In the genomic region with DNA sequence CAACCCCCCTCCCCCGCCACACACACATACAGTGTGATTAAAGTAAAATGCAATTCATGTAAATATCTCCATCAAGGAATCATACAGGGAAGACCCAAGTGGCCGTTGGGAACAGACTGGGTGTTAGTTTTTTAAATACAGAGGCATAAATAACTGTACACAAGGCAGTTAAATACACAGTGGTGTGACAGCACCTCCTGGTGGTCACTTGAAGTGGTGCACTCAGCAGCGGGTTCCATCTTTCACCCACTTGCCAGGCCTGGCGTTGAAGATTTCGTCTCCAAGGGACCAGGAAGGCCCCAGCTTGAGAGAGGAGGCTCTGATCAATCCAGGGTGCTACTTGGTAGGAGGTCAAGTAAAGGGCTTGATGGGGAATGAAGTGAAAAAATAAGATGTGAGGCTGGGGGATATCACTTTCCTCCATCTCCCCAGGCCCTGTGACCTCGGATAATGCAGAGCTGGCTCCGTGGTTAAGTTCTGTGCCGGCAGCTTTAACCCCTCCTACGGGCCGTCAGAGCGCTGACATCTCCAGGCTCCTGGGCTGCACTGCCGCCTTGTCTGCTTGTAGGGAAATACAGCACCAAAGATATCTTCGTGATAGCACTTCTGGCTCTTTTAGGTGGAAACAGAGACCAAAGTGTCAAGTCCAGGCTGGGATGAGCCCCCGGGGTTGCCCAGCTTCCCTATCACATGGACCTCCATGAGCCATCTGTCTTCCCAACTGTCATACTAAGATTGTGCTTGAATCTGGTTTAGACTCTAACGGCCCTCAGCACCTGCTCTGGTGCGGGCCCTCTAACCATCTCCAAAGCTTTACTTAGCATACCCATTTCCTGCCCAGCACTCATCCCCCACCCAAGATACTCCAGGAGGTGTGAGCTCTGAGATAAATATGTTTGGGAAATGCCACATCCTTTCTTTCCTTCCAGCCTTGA, we compare ENCODE assay signal across 9 cellular contexts. TPM values are rescaled to one million over a fixed set of nuclear protein-coding genes. Genes with fewer than 3 reads are reported as not detected.
A peak's percentile ranks its signal among the peaks of the same experiment; 100 is the strongest.
DNase-seq lines count a peak whose midpoint lies in the region; ATAC-seq, FAIRE-seq and TF ChIP-seq lines count a peak whose summit lies in the region.
"Had no signal": no experiment of that assay in that cellular context is flagged by ENCODE, and none has a peak within 500 bp of the region (broad histone marks: within the 10 kb centered on the region; RNA-seq: fewer than 3 reads in every experiment).

No MANE protein-coding gene starts in this region.

- no peak overlapping the region for H3K4me3 Mint-ChIP-seq in neural crest cell

- no peaks in the 10 kb centered on the region for H3K36me3 Mint-ChIP-seq in neural crest cell (ENCODE audit: low read depth)

- no peak for TF ChIP-seq EP300 in suprapubic skin (IDR thresholded peaks at IDR 0.05)

- H3K9me3 Mint-ChIP-seq in neural crest cell = no peaks in the 10 kb centered on the region

- H3K27me3 ChIP-seq in suprapubic skin = no peaks in the 10 kb centered on the region

- H3K4me1 ChIP-seq in suprapubic skin = peaks cover 15% of the 10 kb centered on the region

- no peaks in the 10 kb centered on the region for H3K9me3 ChIP-seq in suprapubic skin

- FAIRE-seq in H54 (lab: Jason Lieb, UNC) = no peak

- no peak for ATAC-seq in HG03280 (IDR thresholded peaks at IDR 0.05; ENCODE audit: unreplicated experiment)

- TF ChIP-seq CTCF in GM12864 (IDR thresholded peaks at IDR 0.05; ENCODE audit: low read depth, low read length, missing control alignments) = peak; percentile 73
- TF ChIP-seq CTCF in epithelial cell of proximal tubule (conservative IDR thresholded peaks at IDR 0.05; ENCODE audit: low read depth, low read length) = peak; percentile 74
- TF ChIP-seq CTCF in neural crest cell (conservative IDR thresholded peaks at IDR 0.05) = peak; percentile 82
- peak; percentile 88 to 89 for TF ChIP-seq CTCF in suprapubic skin (IDR thresholded peaks at IDR 0.05)

- no peak for DNase-seq in GM12864 (ENCODE audit: low read depth)
- DNase-seq in NCI-H460 (ENCODE audit: extremely low read depth, low read depth) = peak; percentile 37
- peak; percentile 66 for DNase-seq in activated CD8-positive, alpha-beta memory T cell treated with anti-CD3 and anti-CD28 coated beads, Interleukin-2, amount 50 U/mL, for 4 hours
- DNase-seq in epithelial cell of proximal tubule (ENCODE audit: low read depth) = no peak
- peak; percentile 74 for DNase-seq in neural crest cell (ENCODE audit: low read depth, low spot score)
- peak in 1 of 2 donors; percentile 79 for DNase-seq in suprapubic skin (ENCODE audit: low spot score in 2 of 2)
- DNase-seq in H54 (ENCODE audit: insufficient read length, low spot score) = no peak

- H3K27me3 Mint-ChIP-seq in neural crest cell (ENCODE audit: low read depth) = no peaks in the 10 kb centered on the region

- 50% methylated on average over 16 of the region's 16 CpGs for WGBS in suprapubic skin

- H3K4me3 ChIP-seq in GM12864 (ENCODE audit: low read depth, low read length) = no peak overlapping the region
- H3K4me3 ChIP-seq in epithelial cell of proximal tubule (ENCODE audit: low read depth, low read length) = no peak overlapping the region
- H3K4me3 ChIP-seq in suprapubic skin = no peak overlapping the region

- H3K4me1 Mint-ChIP-seq in neural crest cell = no peaks in the 10 kb centered on the region

- TF ChIP-seq POLR2A in suprapubic skin (IDR thresholded peaks at IDR 0.05) (no peak), H54 (IDR thresholded peaks at IDR 0.05; ENCODE audit: low read depth, low read length) (no peak)

- H3K27ac Mint-ChIP-seq in neural crest cell (ENCODE audit: unreplicated experiment) = no peak overlapping the region

- H3K36me3 ChIP-seq in suprapubic skin = peaks cover 3% of the 10 kb centered on the region

- no peak overlapping the region for H3K27ac ChIP-seq in suprapubic skin
- H3K27ac ChIP-seq: epithelial cell of prostate had no signal

RNA-seq across cellular contexts. Expression of a gene that starts 20.7 kb away (rescaled TPM):
- total RNA-seq in NCI-H460 (2014; rRNA removed; shearing (Covaris generic)) = 0.14 and 0.25 TPM in 2 replicates
- 0.49 and 0.82 TPM in 2 replicates for polyA plus RNA-seq in NCI-H460 (2014; cell fraction: nucleus; rRNA removed)
- total RNA-seq in epithelial cell of proximal tubule (2.9 TPM in 2 replicates), neural crest cell (0.84 and 2.1 TPM in 2 replicates), suprapubic skin (10 to 100 TPM in 2 of 4 donors, 1 to 10 TPM in 2; 9.5 to 10.6 (median 10.1) TPM)

Comparison
In these comparisons a context has a peak if more than half of its experiments do, and no peak if none do; other contexts are left out.
1. DNase-seq: peak in NCI-H460 (single experiment), activated CD8-positive, alpha-beta memory T cell treated with anti-CD3 and anti-CD28 coated beads, Interleukin-2, amount 50 U/mL, for 4 hours (single experiment) and neural crest cell (single experiment); none in GM12864 (single experiment), epithelial cell of proximal tubule (single experiment) and H54 (single experiment).
2. Peak in every context shown above with its lines, with median percentiles within 50 percentile points of each other: CTCF ChIP-seq.